In genomic region chr1:100606438-100606837, GRCh38 we compare ENCODE assay signal across 8 cellular contexts.
DNase-seq lines count a peak whose midpoint lies in the region; ATAC-seq, FAIRE-seq and TF ChIP-seq lines count a peak whose summit lies in the region.

No MANE protein-coding gene starts in this region.

- H3K4ac ChIP-seq in neuronal stem cell (ENCODE audit: low read length), result no peak overlapping the region

- H2BK120ac ChIP-seq in neuronal stem cell (ENCODE audit: low read depth, low read length), result no peak overlapping the region

- H2BK12ac ChIP-seq in neuronal stem cell (ENCODE audit: low read length), result no peak overlapping the region

- H3K23ac ChIP-seq in neuronal stem cell (ENCODE audit: low read depth, low read length, poor library complexity), result no peak overlapping the region

- no CpG with 5 or more reads among the region's 3 CpGs for WGBS in neuronal stem cell (ENCODE audit: extremely low coverage in 2 of 2, insufficient read length in 2 of 2, insufficient replicate concordance in 1 of 2), 2 donors

- H3K36me3 ChIP-seq in bronchial epithelial cell (ENCODE audit: control insufficient read depth, insufficient read depth, low read length) (no peaks in the 10 kb centered on the region), neuronal stem cell (replicated peaks in 1 of 2; ENCODE audit: control insufficient read depth in 2 of 2, insufficient read depth in 2 of 2, low read length in 2 of 2) (no peaks in the 10 kb centered on the region)

- no peak overlapping the region for H2BK15ac ChIP-seq in neuronal stem cell (ENCODE audit: low read length)

- no peaks in the 10 kb centered on the region for H3K9me3 ChIP-seq in neuronal stem cell (replicated peaks in 1 of 2; ENCODE audit: control insufficient read depth in 2 of 2, insufficient read depth in 1 of 2, low read depth in 1 of 2, low read length in 2 of 2)

- peaks cover 0 to 1% of the 10 kb centered on the region in 2 donors for H3K4me1 ChIP-seq in neuronal stem cell (ENCODE audit: control insufficient read depth in 2 of 2, insufficient read depth in 1 of 2, low read depth in 1 of 2, low read length in 2 of 2)

- DNase-seq in Daoy (ENCODE audit: low read depth) (peak; percentile 81), KBM-7 (peak; percentile 8), bronchial epithelial cell (ENCODE audit: low read depth) (peak; percentile 51), medulla oblongata (ENCODE audit: extremely low spot score) (peak; percentile 45), neuronal stem cell (ENCODE audit: low spot score) (no peak), GOT3 (lab: John Stamatoyannopoulos, UW) (no peak), NCI-H146 treated with DMSO at 0.1 percent for 48 hours (lab: John Stamatoyannopoulos, UW; ENCODE audit: unreplicated experiment) (no peak)

- no peak overlapping the region for H2AK5ac ChIP-seq in neuronal stem cell (ENCODE audit: low read depth, low read length)

- H2BK5ac ChIP-seq in neuronal stem cell (ENCODE audit: low read length), result no peak overlapping the region

- no peak overlapping the region for H4K91ac ChIP-seq in neuronal stem cell (ENCODE audit: low read depth, low read length, poor library complexity)

- FAIRE-seq in bronchial epithelial cell (lab: Jason Lieb, UNC), result no peak

- ATAC-seq in GM21825 (IDR thresholded peaks at IDR 0.05; ENCODE audit: unreplicated experiment), result no peak

- H3K4me2 ChIP-seq in neuronal stem cell (ENCODE audit: insufficient read depth, low read length, poor library complexity, severe bottlenecking), result no peak overlapping the region

- in situ Hi-C loops in KBM-7 (cut with MboI; ENCODE audit: low pct_unique_long_range_greater_than_20kb, low sequenced_read_pairs), result loop anchor here (25.0 kb wide), 1 partner anchor 256 kb away; no protein-coding TSS in a partner anchor

- no peaks in the 10 kb centered on the region for H3K79me1 ChIP-seq in neuronal stem cell (ENCODE audit: low read depth, low read length)

- H3K14ac ChIP-seq in neuronal stem cell (ENCODE audit: low read length), result no peak overlapping the region

- no peak overlapping the region for H2AFZ ChIP-seq in neuronal stem cell (ENCODE audit: low read length)

- H3K4me3 ChIP-seq in bronchial epithelial cell (ENCODE audit: low read depth, low read length), result no peak overlapping the region
- H3K4me3 ChIP-seq in neuronal stem cell (ENCODE audit: low read length in 2 of 2), result no peak overlapping the region

- TF ChIP-seq CTCF in bronchial epithelial cell (IDR thresholded peaks at IDR 0.05; ENCODE audit: insufficient read depth, low read length, severe bottlenecking), result peak; percentile 62

- H4K8ac ChIP-seq in neuronal stem cell (ENCODE audit: low read depth, low read length), result no peak overlapping the region

- no peak overlapping the region for H3K27ac ChIP-seq in neuronal stem cell (replicated peaks; ENCODE audit: low read length)

- H3K27me3 ChIP-seq in bronchial epithelial cell (ENCODE audit: control insufficient read depth, insufficient read depth, low read length) (no peaks in the 10 kb centered on the region), neuronal stem cell (ENCODE audit: control insufficient read depth in 3 of 3, insufficient read depth in 3 of 3, low read depth in 1 of 3, low read length in 3 of 3) (no peaks in the 10 kb centered on the region)

- H3K18ac ChIP-seq in neuronal stem cell (ENCODE audit: low read length), result no peak overlapping the region

- H3K9ac ChIP-seq in neuronal stem cell (ENCODE audit: low read depth, low read length, poor library complexity), result no peak overlapping the region

Comparison
In these comparisons a context has a peak if more than half of its experiments do, and no peak if none do; other contexts are left out.
1. DNase-seq: peak in Daoy (single experiment), KBM-7 (single experiment), bronchial epithelial cell (single experiment) and medulla oblongata (single experiment); none in neuronal stem cell (single experiment), GOT3 (single experiment) and NCI-H146 treated with DMSO at 0.1 percent for 48 hours (single experiment).